Comparison of ENCODE assay signal across 8 cellular contexts in the genomic region with DNA sequence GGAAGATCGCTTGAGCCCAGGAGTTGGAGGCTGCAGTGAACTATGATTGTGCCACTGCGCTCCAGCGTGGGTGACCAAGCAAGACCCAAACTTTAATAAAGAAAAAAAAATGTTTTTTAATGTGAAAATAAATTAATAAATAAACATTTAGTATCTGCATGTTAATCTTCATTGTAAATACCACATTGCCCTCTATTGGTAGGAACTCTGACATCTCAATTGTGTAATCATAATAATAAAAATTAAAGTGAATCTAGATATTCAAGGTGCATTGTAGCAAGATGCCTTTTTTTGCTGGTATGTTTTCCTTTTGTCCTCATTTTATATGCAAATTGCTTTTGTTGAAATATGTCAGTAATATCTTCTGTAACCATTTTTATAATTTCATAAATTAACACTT.
A peak's percentile ranks its signal among the peaks of the same experiment; 100 is the strongest.
DNase-seq lines count a peak whose midpoint lies in the region; ATAC-seq and TF ChIP-seq lines count a peak whose summit lies in the region.

No MANE protein-coding gene starts in this region.

- TF ChIP-seq CTCF in DOHH2 (IDR thresholded peaks at IDR 0.05; ENCODE audit: low read depth, low read length, poor library complexity, severe bottlenecking): peak; percentile 24
- peak; percentile 37 for TF ChIP-seq CTCF in neural progenitor cell (IDR thresholded peaks at IDR 0.05)

- H4K20me1 ChIP-seq in DOHH2 (ENCODE audit: control insufficient read depth, insufficient read depth, low read depth, low read length) (no peaks in the 10 kb centered on the region), neural progenitor cell (ENCODE audit: low read depth) (no peaks in the 10 kb centered on the region)

- H3K27me3 ChIP-seq in DOHH2 (ENCODE audit: control insufficient read depth, low read length) (no peaks in the 10 kb centered on the region), neural progenitor cell (no peaks in the 10 kb centered on the region)

- H3K36me3 ChIP-seq in DOHH2 (ENCODE audit: control insufficient read depth, low read length) (peaks cover 25% of the 10 kb centered on the region), neural progenitor cell (no peaks in the 10 kb centered on the region)

- no peaks in the 10 kb centered on the region for H3K27me3 Mint-ChIP-seq in neural progenitor cell (ENCODE audit: insufficient read depth, low read depth)

- H3K27ac Mint-ChIP-seq in neural progenitor cell: no peak overlapping the region

- H3K4me2 ChIP-seq in DOHH2 (ENCODE audit: low read length) (no peak overlapping the region), neural progenitor cell (no peak overlapping the region)

- peaks cover 13% of the 10 kb centered on the region for H3K4me1 Mint-ChIP-seq in neural progenitor cell

- H3K36me3 Mint-ChIP-seq in neural progenitor cell: peaks cover 17% of the 10 kb centered on the region

- H3K4me3 Mint-ChIP-seq in neural progenitor cell: no peak overlapping the region

- H3K4me3 ChIP-seq in DOHH2 (ENCODE audit: low read length) (no peak overlapping the region), neural progenitor cell (no peak overlapping the region)

- H3K9me3 ChIP-seq in DOHH2 (ENCODE audit: control insufficient read depth, insufficient read depth, low read length) (no peaks in the 10 kb centered on the region), neural progenitor cell (ENCODE audit: low read depth) (no peaks in the 10 kb centered on the region)

- H3K9me3 Mint-ChIP-seq in neural progenitor cell: no peaks in the 10 kb centered on the region

- no peak overlapping the region for H2AFZ ChIP-seq in neural progenitor cell (replicated peaks)

- no peak for ATAC-seq in HG02623 (IDR thresholded peaks at IDR 0.05; ENCODE audit: unreplicated experiment)

- H3F3A ChIP-seq in DOHH2 (ENCODE audit: control insufficient read depth, insufficient read depth) (no peaks in the 10 kb centered on the region), neural progenitor cell (ENCODE audit: low read depth) (no peaks in the 10 kb centered on the region)

- DNase-seq in NAMALWA (ENCODE audit: low spot score) (peak; percentile 42), cerebellum (ENCODE audit: low spot score) (peak; percentile 64), neural progenitor cell (ENCODE audit: low spot score) (no peak), D341Med (ENCODE audit: low spot score) (no peak), retina (no peak)
- DNase-seq in activated T-cell treated with anti-CD3 and anti-CD28 coated beads, Interleukin-2, amount 50 U/mL, for 1 hour: no peak

- no peak overlapping the region for H3K9ac ChIP-seq in neural progenitor cell

- H3K27ac ChIP-seq in DOHH2 (ENCODE audit: low read depth, low read length): no peak overlapping the region
- no peak overlapping the region for H3K27ac ChIP-seq in neural progenitor cell

- H3K4me1 ChIP-seq in DOHH2 (ENCODE audit: control insufficient read depth, low read length): no peaks in the 10 kb centered on the region
- H3K4me1 ChIP-seq in neural progenitor cell: no peaks in the 10 kb centered on the region

- H3K9me2 ChIP-seq in DOHH2 (replicated peaks; ENCODE audit: control insufficient read depth, low read length): no peaks in the 10 kb centered on the region

- no peaks in the 10 kb centered on the region for H3K79me2 ChIP-seq in DOHH2 (ENCODE audit: control insufficient read depth, low read length)
- no peaks in the 10 kb centered on the region for H3K79me2 ChIP-seq in neural progenitor cell (ENCODE audit: low read depth)

Comparison
In these comparisons a context has a peak if more than half of its experiments do, and no peak if none do; other contexts are left out.
1. DNase-seq: peak in NAMALWA (single experiment) and cerebellum (single experiment); none in neural progenitor cell (single experiment), D341Med (single experiment), activated T-cell treated with anti-CD3 and anti-CD28 coated beads, Interleukin-2, amount 50 U/mL, for 1 hour (single experiment) and retina (single experiment).